ENCODE assay signal across 11 cellular contexts in genomic region chr11:1202154-1202775, GRCh38. TPM values are rescaled to one million over a fixed set of nuclear protein-coding genes. Genes with fewer than 3 reads are reported as not detected.
DNase-seq lines count a peak whose midpoint lies in the region; ATAC-seq and TF ChIP-seq lines count a peak whose summit lies in the region.
"Had no signal": no experiment of that assay in that cellular context is flagged by ENCODE, and none has a peak within 500 bp of the region (broad histone marks: within the 10 kb centered on the region; RNA-seq: fewer than 3 reads in every experiment).

No MANE protein-coding gene starts in this region.

- POLR2A ChIA-PET in activated B cell treated with CpG ODN at 0.5 μM for 24 hours (lab: Charles Lee) = no interaction called here

- no peaks in the 10 kb centered on the region for H3K9me2 ChIP-seq in GM23248 (ENCODE audit: insufficient read depth)

- H3K4me3 ChIP-seq in BE2C (ENCODE audit: low read depth, low read length) = no peak overlapping the region
- no peak overlapping the region for H3K4me3 ChIP-seq in GM23248
- H3K4me3 ChIP-seq in testis = no peak overlapping the region
- H3K4me3 ChIP-seq: adrenal gland had no signal

- no peaks in the 10 kb centered on the region for H3K9me3 Mint-ChIP-seq in activated B cell treated with CpG ODN at 0.5 μM for 24 hours

- no peaks in the 10 kb centered on the region for H4K20me1 ChIP-seq in GM23248 (ENCODE audit: insufficient read depth)

- TF ChIP-seq CTCF in BE2C (IDR thresholded peaks at IDR 0.05; ENCODE audit: low read depth, low read length) (no peak), activated B cell treated with CpG ODN at 0.5 μM for 24 hours (IDR thresholded peaks at IDR 0.05) (no peak), testis (IDR thresholded peaks at IDR 0.05) (no peak)

- H3K4me2 ChIP-seq in GM23248 (ENCODE audit: unreplicated experiment) = no peak overlapping the region
- H3K4me2 ChIP-seq: KMS-11 had no signal

- no peaks in the 10 kb centered on the region for H3K36me3 Mint-ChIP-seq in activated B cell treated with CpG ODN at 0.5 μM for 24 hours (ENCODE audit: low read depth)

- no peaks in the 10 kb centered on the region for H3K79me2 ChIP-seq in GM23248 (ENCODE audit: insufficient read depth)
- H3K79me2 ChIP-seq: parathyroid adenoma had no signal

- H3K27ac Mint-ChIP-seq in activated B cell treated with CpG ODN at 0.5 μM for 24 hours = no peak overlapping the region

- H3K9me3 ChIP-seq in BE2C (no peaks in the 10 kb centered on the region), GM23248 (ENCODE audit: low read depth) (no peaks in the 10 kb centered on the region), testis (no peaks in the 10 kb centered on the region)
- H3K9me3 ChIP-seq: adrenal gland had no signal

- in situ Hi-C loops in GM23248 (cut with MboI) = no loop called here

- no peaks in the 10 kb centered on the region for H3K27me3 Mint-ChIP-seq in activated B cell treated with CpG ODN at 0.5 μM for 24 hours

- CTCF ChIA-PET in activated B cell treated with CpG ODN at 0.5 μM for 24 hours (lab: Charles Lee) = interaction anchor here (3.1 to 5.9 kb wide), 2 partner anchors 313 to 373 kb away, joined by 23 to 48 read pairs; no protein-coding TSS in a partner anchor

- TF ChIP-seq POLR2A in testis (IDR thresholded peaks at IDR 0.05) = no peak

- no peak overlapping the region for H3K4me3 Mint-ChIP-seq in activated B cell treated with CpG ODN at 0.5 μM for 24 hours

- peaks cover 7% of the 10 kb centered on the region; the same call in 1 of the 2 replicates for H3F3A ChIP-seq in GM23248 (ENCODE audit: insufficient read depth)

- H3K27me3 ChIP-seq in BE2C (peaks cover 16% of the 10 kb centered on the region), GM23248 (replicated peaks; ENCODE audit: insufficient read depth) (no peaks in the 10 kb centered on the region), testis (no peaks in the 10 kb centered on the region)

- H2AFZ ChIP-seq in GM23248 = no peak overlapping the region
- H2AFZ ChIP-seq: parathyroid adenoma had no signal

- intact Hi-C loops in activated B cell treated with CpG ODN at 0.5 μM for 24 hours (cut with micrococcal nuclease) = no loop called here
- intact Hi-C loops in testis (cut with DNase I; ENCODE audit: low total_unique reads) = no loop called here

- peak; percentile 9 for DNase-seq in BE2C
- peak; percentile 45 for DNase-seq in GM23248
- no peak for DNase-seq in activated B cell treated with CpG ODN at 0.5 μM for 24 hours
- peak; percentile 86 for DNase-seq in mesenteric fat pad (ENCODE audit: low spot score)
- DNase-seq in testis = no peak
- DNase-seq in pons (ENCODE audit: low spot score) = no peak

- H3K36me3 ChIP-seq in BE2C (no peaks in the 10 kb centered on the region), GM23248 (ENCODE audit: low read depth) (no peaks in the 10 kb centered on the region), testis (ENCODE audit: low read depth, missing control alignments) (no peaks in the 10 kb centered on the region)
- H3K36me3 ChIP-seq: adrenal gland had no signal

- H3K27ac ChIP-seq in GM23248 = no peak overlapping the region
- H3K27ac ChIP-seq in testis = no peak overlapping the region
- H3K27ac ChIP-seq: adrenal gland, KMS-11, parathyroid adenoma had no signal

- H3K4me1 ChIP-seq in BE2C = no peaks in the 10 kb centered on the region
- no peaks in the 10 kb centered on the region for H3K4me1 ChIP-seq in GM23248 (ENCODE audit: insufficient read depth)
- H3K4me1 ChIP-seq in testis = no peaks in the 10 kb centered on the region
- H3K4me1 ChIP-seq: adrenal gland, parathyroid adenoma had no signal

- H3K4me1 Mint-ChIP-seq in activated B cell treated with CpG ODN at 0.5 μM for 24 hours = no peaks in the 10 kb centered on the region

- no peak overlapping the region for H3K9ac ChIP-seq in GM23248
- H3K9ac ChIP-seq: KMS-11, parathyroid adenoma had no signal

- ATAC-seq in activated B cell treated with CpG ODN at 0.5 μM for 24 hours (ENCODE audit: low read depth) (peak; percentile 29), GM18858 (IDR thresholded peaks at IDR 0.05; ENCODE audit: unreplicated experiment) (no peak), HG02623 (IDR thresholded peaks at IDR 0.05; ENCODE audit: unreplicated experiment) (no peak)

- WGBS in GM23248 (ENCODE audit: low coverage in 1 of 2, low lambda C conversion rate in 2 of 2, missing lambda C conversion rate in 2 of 2), 2 experiments = 20 to 29% methylated on average over 18 of the region's 18 CpGs
- 46 to 47% methylated on average over 3 to 18 of the region's 18 CpGs for WGBS in testis, 2 donors

RNA-seq across cellular contexts. Expression of gene MUC5B, which starts 20.6 kb away (rescaled TPM):
- not detected for polyA plus RNA-seq in BE2C (2012; ENCODE audit: insufficient read depth, insufficient read length, low read depth)
- not detected in 2 replicates for total RNA-seq in GM23248 (2014; rRNA removed; shearing (Covaris generic))
- polyA plus RNA-seq in GM23248 (2016; fragmentation: Nextera tagmentation; extraction: Ambion mirVana) = not detected in 2 replicates
- total RNA-seq in activated B cell treated with CpG ODN at 0.5 μM for 24 hours = not detected in 2 replicates
- total RNA-seq in mesenteric fat pad = not detected
- total RNA-seq in testis = under 1 TPM; 0.50 to 0.87 TPM
- polyA plus RNA-seq in testis (ENCODE audit: insufficient read depth, low read depth, low replicate concordance) = 0.45 TPM

RNA-seq across cellular contexts. Expression of gene MUC5AC, which starts 44.5 kb away (rescaled TPM):
- not detected for polyA plus RNA-seq in BE2C (2012; ENCODE audit: insufficient read depth, insufficient read length, low read depth)
- total RNA-seq in GM23248 (2014; rRNA removed; shearing (Covaris generic)) = not detected in 2 replicates
- polyA plus RNA-seq in GM23248 (2016; fragmentation: Nextera tagmentation; extraction: Ambion mirVana) (not detected in 2 replicates), testis (ENCODE audit: insufficient read depth, low read depth, low replicate concordance) (0.32 TPM)
- total RNA-seq in activated B cell treated with CpG ODN at 0.5 μM for 24 hours (not detected in 2 replicates), mesenteric fat pad (not detected), testis (under 1 TPM; 0.31 to 0.62 TPM)

Comparison
In these comparisons a context has a peak if more than half of its experiments do, and no peak if none do; other contexts are left out.
1. DNase-seq: peak in BE2C (single experiment), GM23248 (single experiment) and mesenteric fat pad (single experiment); none in activated B cell treated with CpG ODN at 0.5 μM for 24 hours (single experiment), testis (single experiment) and pons (single experiment).